In the genomic region with DNA sequence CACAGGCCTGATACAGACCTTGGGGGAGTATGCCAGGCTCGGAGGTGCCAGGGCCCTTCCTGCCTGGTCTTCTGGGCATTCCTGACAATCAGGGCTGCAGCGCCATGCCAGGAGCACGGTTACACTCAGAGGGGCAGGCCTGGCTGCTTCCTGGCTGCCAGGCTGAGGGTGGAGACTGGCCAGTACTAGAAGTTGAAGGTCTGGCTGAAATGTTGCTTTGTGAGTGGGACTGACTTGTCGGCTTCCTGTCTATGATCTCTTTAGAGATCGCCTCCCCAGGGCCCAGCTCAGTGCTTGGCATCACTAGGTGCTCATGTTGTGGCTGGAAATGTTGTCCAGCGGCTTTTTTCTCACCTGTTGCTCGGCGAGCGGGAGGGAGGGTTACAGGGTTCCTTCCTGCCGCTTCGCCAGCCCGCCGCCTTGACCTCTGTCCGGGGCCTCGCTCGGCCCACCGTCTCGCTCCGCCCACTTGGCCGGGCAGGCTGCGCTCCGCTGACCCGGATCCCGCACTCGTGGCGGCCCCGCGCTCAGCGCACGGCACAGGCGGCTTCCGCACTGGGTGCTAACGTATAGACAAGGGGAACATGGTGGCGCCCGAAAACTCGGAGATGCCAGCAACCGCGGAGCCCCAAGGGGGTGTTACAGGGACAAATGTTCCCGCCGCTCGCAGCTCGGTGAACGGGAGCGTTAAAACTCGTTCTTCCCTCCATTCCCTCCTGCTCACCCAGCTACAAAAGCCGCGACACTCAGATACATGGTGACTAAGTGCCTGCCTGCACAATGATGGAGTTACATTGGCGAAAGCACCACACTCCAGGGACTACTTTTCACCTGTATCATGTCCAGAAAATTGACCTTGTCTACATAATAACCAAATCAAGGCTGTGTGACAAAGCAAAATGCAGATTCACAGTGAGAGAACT, we compare ENCODE assay signal across 2 cellular contexts.
TF ChIP-seq lines count a peak whose summit lies in the region.

No MANE protein-coding gene starts in this region.

TF ChIP-seq in IMR-90, 13 proteins besides CTCF, POLR2A, EP300 and RAD21:
- TF ChIP-seq NFE2L2 (IDR thresholded peaks at IDR 0.05; ENCODE audit: low read depth, low read length), result no peak
- TF ChIP-seq BHLHE40 (IDR thresholded peaks at IDR 0.05; ENCODE audit: low read depth, low read length), result no peak
- no peak for TF ChIP-seq RCOR1 (IDR thresholded peaks at IDR 0.05; ENCODE audit: insufficient replicate concordance, low read length)
- no peak for TF ChIP-seq MAFK (IDR thresholded peaks at IDR 0.05; ENCODE audit: low read depth, low read length)

TF ChIP-seq in H1, 55 proteins besides CTCF, POLR2A, EP300 and RAD21:
- TF ChIP-seq ASH2L (IDR thresholded peaks at IDR 0.05; ENCODE audit: low read length) (peak; percentile 33), POLR2AphosphoS5 (IDR thresholded peaks at IDR 0.05; ENCODE audit: low read depth, low read length) (peak; percentile 42; the same call in 1 of the 2 replicates), SUZ12 (IDR thresholded peaks at IDR 0.05; ENCODE audit: low read length) (0 out of 2 replicates have a peak, but pooled peaks have one; percentile 30), TAF1 (IDR thresholded peaks at IDR 0.05; ENCODE audit: low read depth, low read length) (0 out of 2 replicates have a peak, but pooled peaks have one; percentile 24), TEAD4 (IDR thresholded peaks at IDR 0.05; ENCODE audit: low read depth, low read length) (no peak), ZNF274 (IDR thresholded peaks at IDR 0.05; ENCODE audit: borderline replicate concordance, extremely low read depth, low read length) (no peak), KDM5A (IDR thresholded peaks at IDR 0.05; ENCODE audit: low read length) (no peak), PHF8 (conservative IDR thresholded peaks at IDR 0.05; ENCODE audit: low read depth, low read length) (no peak), RBBP5 (IDR thresholded peaks at IDR 0.05; ENCODE audit: borderline replicate concordance, low read depth, low read length) (0 out of 2 replicates have a peak, but pooled peaks have one; percentile 29), GABPA (IDR thresholded peaks at IDR 0.05; ENCODE audit: borderline replicate concordance, insufficient read depth, low read length) (0 out of 2 replicates have a peak, but pooled peaks have one; percentile 43), JUN (IDR thresholded peaks at IDR 0.05; ENCODE audit: low read depth, low read length) (no peak)
- TF ChIP-seq, protein P1, sequence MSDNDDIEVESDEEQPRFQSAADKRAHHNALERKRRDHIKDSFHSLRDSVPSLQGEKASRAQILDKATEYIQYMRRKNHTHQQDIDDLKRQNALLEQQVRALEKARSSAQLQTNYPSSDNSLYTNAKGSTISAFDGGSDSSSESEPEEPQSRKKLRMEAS (IDR thresholded peaks at IDR 0.05), result peak; percentile 48
- TF ChIP-seq, protein P2, sequence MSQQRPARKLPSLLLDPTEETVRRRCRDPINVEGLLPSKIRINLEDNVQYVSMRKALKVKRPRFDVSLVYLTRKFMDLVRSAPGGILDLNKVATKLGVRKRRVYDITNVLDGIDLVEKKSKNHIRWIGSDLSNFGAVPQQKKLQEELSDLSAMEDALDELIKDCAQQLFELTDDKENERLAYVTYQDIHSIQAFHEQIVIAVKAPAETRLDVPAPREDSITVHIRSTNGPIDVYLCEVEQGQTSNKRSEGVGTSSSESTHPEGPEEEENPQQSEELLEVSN (IDR thresholded peaks at IDR 0.05), result peak; percentile 59; the same call in 1 of the 2 replicates
